ENCODE assay signal across 20 cellular contexts in genomic region chr2:25529034-25529433, GRCh38.
"Had no signal": no experiment of that assay in that cellular context is flagged by ENCODE, and none has a peak within 500 bp of the region (broad histone marks: within the 10 kb centered on the region; RNA-seq: fewer than 3 reads in every experiment).

No MANE protein-coding gene starts in this region.

- H3K4me3 ChIP-seq: colonic mucosa, left lung, lung, pancreas, right lobe of liver, skin epidermis, thoracic aorta, upper lobe of left lung had no signal

- ATAC-seq: activated CD4-positive, alpha-beta T cell treated with anti-CD3 and anti-CD28 coated beads for 36 hours; activated T-cell treated with anti-CD3 and anti-CD28 coated beads, Interleukin-2, amount 50 U/mL, for 4 hours; left lung; natural killer cell; pancreas; right lobe of liver; stimulated activated naive B cell treated with anti-CD40 and anti-IgM and Interleukin-4, amounts not matched to agents 10 μg/mL and 1 μg/mL and 100 μg/mL, for 72 hours had no signal

- DNase-seq: activated CD4-positive, alpha-beta T cell treated with anti-CD3 and anti-CD28 coated beads for 36 hours; activated CD4-positive, alpha-beta T cell treated with anti-CD3 and anti-CD28 coated beads, Interleukin-2, amount 50 U/mL, for 4 hours; activated CD8-positive, alpha-beta memory T cell treated with anti-CD3 and anti-CD28 coated beads for 24 hours; activated CD8-positive, alpha-beta memory T cell treated with anti-CD3 and anti-CD28 coated beads, Interleukin-2, amount 50 U/mL, for 4 hours; activated naive CD4-positive, alpha-beta T cell treated with Interleukin-2 at 50 U/mL for 16 hours; activated naive CD8-positive, alpha-beta T cell treated with anti-CD3 and anti-CD28 coated beads for 36 hours; activated T-cell treated with anti-CD3 and anti-CD28 coated beads, Interleukin-2, amount 50 U/mL, for 4 hours; colonic mucosa; left lung; natural killer cell; pancreas; right lobe of liver; stimulated activated CD4-positive, alpha-beta T cell treated with anti-CD3 and anti-CD28 coated beads, Interleukin-2, amount 100 ng/mL, for 48 hours; stimulated activated CD8-positive, alpha-beta memory T cell treated with anti-CD3 and anti-CD28 coated beads, Interleukin-4, amount 100 ng/mL, for 48 hours; stimulated activated naive B cell treated with anti-CD40 and anti-IgM and Interleukin-4, amounts not matched to agents 10 μg/mL and 1 μg/mL and 100 μg/mL, for 72 hours; T-helper 1 cell; upper lobe of left lung had no signal

- H3K36me3 ChIP-seq: colonic mucosa, left lung, pancreas, right lobe of liver, thoracic aorta, upper lobe of left lung had no signal

- H3K9me3 ChIP-seq: colonic mucosa, left lung, pancreas, right lobe of liver, thoracic aorta, upper lobe of left lung had no signal

- H3K4me1 ChIP-seq: colonic mucosa, left lung, pancreas, right lobe of liver, upper lobe of left lung had no signal

- H3K27ac ChIP-seq: colonic mucosa, left lung, pancreas, right lobe of liver, skin epidermis, thoracic aorta, upper lobe of left lung had no signal

- H3K27me3 ChIP-seq: colonic mucosa, left lung, pancreas, right lobe of liver, upper lobe of left lung had no signal
